ENCODE assay signal across 25 cellular contexts in the genomic region with DNA sequence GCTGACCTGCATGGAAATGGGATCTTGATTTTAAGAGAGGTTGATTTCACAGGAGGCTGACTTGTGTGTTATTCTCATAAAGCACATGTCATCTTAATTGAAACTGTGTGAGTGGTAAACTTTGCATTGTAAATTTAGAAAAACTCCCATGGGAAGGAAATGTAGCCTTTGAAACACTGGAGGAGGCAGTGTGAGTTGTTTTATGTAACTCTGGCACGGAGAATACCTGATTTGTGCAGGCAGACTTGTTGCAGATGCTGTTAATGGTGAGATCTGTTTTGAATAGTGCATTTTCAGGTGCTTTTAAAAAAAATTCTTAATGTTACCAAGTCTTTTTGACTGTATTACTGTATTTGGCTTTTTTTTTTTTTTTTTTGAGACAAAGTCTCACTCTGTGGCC.
DNase-seq lines count a peak whose midpoint lies in the region; ATAC-seq and TF ChIP-seq lines count a peak whose summit lies in the region.
"Had no signal": no experiment of that assay in that cellular context is flagged by ENCODE, and none has a peak within 500 bp of the region (broad histone marks: within the 10 kb centered on the region; RNA-seq: fewer than 3 reads in every experiment).

No MANE protein-coding gene starts in this region.

- DNase-seq in breast epithelium (ENCODE audit: low spot score in 2 of 2) (no peak), MCF 10A (ENCODE audit: unreplicated experiment) (no peak), epithelial cell of prostate (ENCODE audit: low read depth, low spot score) (no peak), prostate gland (ENCODE audit: low spot score) (no peak), brain microvascular endothelial cell (no peak)
- no peak for DNase-seq in activated effector memory CD4-positive, alpha-beta T cell treated with anti-CD3 and anti-CD28 coated beads, Interleukin-2, amount 50 U/mL, for 16 hours
- DNase-seq: AML-193; C1 segment of cervical spinal cord; CD8-positive, alpha-beta T cell; DMS53; GDM1; H7; HFFc6; MM.1S; NCI-H1048; NCI-H1417 treated with DMSO at 0.1 percent for 48 hours; NCI-H187; NCI-H2227 treated with DMSO at 0.1 percent for 48 hours; NCI-H510A treated with DMSO at 0.1 percent for 48 hours; NCI-H82; OCI-M1; SHP77; SW 1271 had no signal

- no peaks in the 10 kb centered on the region for H3K27me3 Mint-ChIP-seq in MCF 10A (ENCODE audit: insufficient read depth, unreplicated experiment)

- 38% methylated on average over 1 of the region's 1 CpG for WGBS in prostate gland

- no peak for TF ChIP-seq POLR2A in breast epithelium (IDR thresholded peaks at IDR 0.05)
- no peak for TF ChIP-seq POLR2A in prostate gland (IDR thresholded peaks at IDR 0.05)

- TF ChIP-seq CTCF in breast epithelium (IDR thresholded peaks at IDR 0.05) (no peak), MCF 10A (IDR thresholded peaks at IDR 0.05; ENCODE audit: unreplicated experiment) (no peak), prostate gland (IDR thresholded peaks at IDR 0.05) (no peak), brain microvascular endothelial cell (IDR thresholded peaks at IDR 0.05; ENCODE audit: low read depth, low read length, missing control alignments) (no peak)

- POLR2A ChIA-PET in MCF 10A (lab: Yijun Ruan, JAX): no interaction called here

- no peak overlapping the region for H3K4me3 Mint-ChIP-seq in MCF 10A (ENCODE audit: unreplicated experiment)
- H3K4me3 Mint-ChIP-seq: CD8-positive, alpha-beta T cell; HFFc6 had no signal

- H3K4me1 ChIP-seq in breast epithelium (no peaks in the 10 kb centered on the region), prostate gland (replicated peaks) (no peaks in the 10 kb centered on the region)

- H3K36me3 ChIP-seq in breast epithelium (no peaks in the 10 kb centered on the region), prostate gland (no peaks in the 10 kb centered on the region), brain microvascular endothelial cell (replicated peaks) (no peaks in the 10 kb centered on the region)

- in situ Hi-C loops in brain microvascular endothelial cell (cut with HindIII; ENCODE audit: low pct_ligation_motif_present, low sequenced_read_pairs): no loop called here

- H3K27ac ChIP-seq in breast epithelium (peak overlapping the region; percentile 52), epithelial cell of prostate (peak overlapping the region; percentile 85), prostate gland (peak overlapping the region; percentile 47 to 48), brain microvascular endothelial cell (no peak overlapping the region)
- H3K27ac ChIP-seq: SK-N-MC had no signal

- H3K4me3 ChIP-seq in breast epithelium (no peak overlapping the region), prostate gland (no peak overlapping the region), brain microvascular endothelial cell (ENCODE audit: low read depth, low read length) (no peak overlapping the region)
- H3K4me3 ChIP-seq: SK-N-MC had no signal

- no peak for ATAC-seq in GM19467 (IDR thresholded peaks at IDR 0.05; ENCODE audit: unreplicated experiment)
- ATAC-seq: CD8-positive, alpha-beta T cell had no signal

- H3K27ac Mint-ChIP-seq in MCF 10A (ENCODE audit: low read depth, unreplicated experiment): no peak overlapping the region
- H3K27ac Mint-ChIP-seq: CD8-positive, alpha-beta T cell; HFFc6 had no signal

- H3K9me3 Mint-ChIP-seq in MCF 10A (ENCODE audit: unreplicated experiment): peaks cover 7% of the 10 kb centered on the region
- H3K9me3 Mint-ChIP-seq: CD8-positive, alpha-beta T cell; HFFc6 had no signal

- H3K36me3 Mint-ChIP-seq in MCF 10A (ENCODE audit: insufficient read depth, unreplicated experiment): peaks cover 4% of the 10 kb centered on the region
- H3K36me3 Mint-ChIP-seq: CD8-positive, alpha-beta T cell had no signal

- H3K4me1 Mint-ChIP-seq in MCF 10A (ENCODE audit: insufficient read depth, unreplicated experiment): peaks cover 9% of the 10 kb centered on the region

- CTCF ChIA-PET in MCF 10A (lab: Yijun Ruan, JAX): no interaction called here

- no TSS peak for BruUV-seq in MCF 10A (replicated peaks; lab: Mats Ljungman, UMichigan)

- H3K27me3 ChIP-seq in breast epithelium (no peaks in the 10 kb centered on the region), prostate gland (replicated peaks; ENCODE audit: insufficient read depth) (no peaks in the 10 kb centered on the region), brain microvascular endothelial cell (replicated peaks) (no peaks in the 10 kb centered on the region)

- intact Hi-C loops in breast epithelium (cut with DNase I; ENCODE audit: low total_unique reads): no loop called here
- intact Hi-C loops in MCF 10A (cut with micrococcal nuclease): no loop called here
- intact Hi-C loops in prostate gland (cut with DNase I): no loop called here

- H3K9me3 ChIP-seq in breast epithelium (no peaks in the 10 kb centered on the region), prostate gland (no peaks in the 10 kb centered on the region)
